Comparison of ENCODE assay signal across 8 cellular contexts in genomic region chr1:202189012-202189790, GRCh38.
DNase-seq lines count a peak whose midpoint lies in the region; ATAC-seq and TF ChIP-seq lines count a peak whose summit lies in the region.

No MANE protein-coding gene starts in this region.

- in situ Hi-C loops in GM13977 (cut with MboI; ENCODE audit: low pct_unique_long_range_greater_than_20kb, low sequenced_read_pairs, unreplicated experiment), result loop anchor here (25.0 kb wide), 1 partner anchor 523 kb away; the partner anchor contains the start of gene SYT2

- ATAC-seq in HG02885 (IDR thresholded peaks at IDR 0.05; ENCODE audit: poor library complexity, unreplicated experiment), result no peak

- peak; percentile 73 for TF ChIP-seq CTCF in AG04449 (IDR thresholded peaks at IDR 0.05; ENCODE audit: insufficient read depth, low read length, missing control alignments)
- peak; percentile 82 for TF ChIP-seq CTCF in GM13977 (IDR thresholded peaks at IDR 0.05; ENCODE audit: extremely low read depth, insufficient read depth, missing control alignments)

- POLR2A ChIA-PET in AG04449 (lab: Yijun Ruan, JAX), result no interaction called here

- no peak for DNase-seq in AG04449 (ENCODE audit: low read depth, low spot score)
- peak; percentile 58 for DNase-seq in GM13977 (ENCODE audit: low spot score)
- peak; percentile 83 for DNase-seq in NCI-H2227 (lab: John Stamatoyannopoulos, UW; ENCODE audit: unreplicated experiment)
- DNase-seq in activated CD4-positive, alpha-beta T cell treated with anti-CD3 and anti-CD28 coated beads, Interleukin-2, amount 50 U/mL, for 24 hours (ENCODE audit: low read depth in 1 of 2, low spot score in 1 of 2), result peak; percentile 67 to 71
- DNase-seq in dedifferentiated amniotic fluid mesenchymal stem cell (ENCODE audit: extremely low spot score), result peak; percentile 51
- peak; percentile 62 for DNase-seq in medulla oblongata (ENCODE audit: extremely low spot score)
- peak; percentile 57 to 59 for DNase-seq in stimulated activated CD8-positive, alpha-beta memory T cell treated with anti-CD3 and anti-CD28 coated beads, Interleukin-15, amount 100 ng/mL, for 48 hours (ENCODE audit: low read depth in 2 of 2)

- H3K4me3 ChIP-seq in AG04449 (ENCODE audit: low read depth, low read length), result no peak overlapping the region

- CTCF ChIA-PET in AG04449 (lab: Yijun Ruan, JAX), result interaction anchor here (0.6 to 12.8 kb wide), 44 partner anchors 10 to 530 kb away, joined by 3 to 479 read pairs (median 6); partner anchors contain the start of genes SYT2 and UBE2T
